1 cellular context compared by ENCODE assay signal in the genomic region with DNA sequence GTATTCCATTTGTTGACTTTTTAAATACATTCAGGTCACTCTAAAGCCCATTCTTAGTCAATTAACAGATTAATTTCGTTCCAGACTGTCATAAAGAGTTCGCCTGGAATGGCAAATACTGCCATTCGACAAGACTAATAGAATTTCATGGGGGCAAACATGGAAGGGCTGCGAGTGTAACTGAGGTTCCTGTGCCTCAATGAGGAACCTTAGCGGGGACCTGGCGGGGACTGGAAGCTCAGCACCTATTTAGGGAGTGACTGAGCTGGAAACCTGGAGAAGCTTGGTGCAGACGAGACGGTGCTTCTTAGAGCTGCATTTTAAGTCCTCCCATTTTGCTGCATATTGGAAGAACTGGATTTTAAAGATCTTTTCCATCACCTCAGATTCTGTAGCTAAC.
TF ChIP-seq lines count a peak whose summit lies in the region.

No MANE protein-coding gene starts in this region.

TF ChIP-seq in GM12878, 131 proteins besides CTCF, POLR2A, EP300 and RAD21 (continued from another document):
- TF ChIP-seq, protein P1, sequence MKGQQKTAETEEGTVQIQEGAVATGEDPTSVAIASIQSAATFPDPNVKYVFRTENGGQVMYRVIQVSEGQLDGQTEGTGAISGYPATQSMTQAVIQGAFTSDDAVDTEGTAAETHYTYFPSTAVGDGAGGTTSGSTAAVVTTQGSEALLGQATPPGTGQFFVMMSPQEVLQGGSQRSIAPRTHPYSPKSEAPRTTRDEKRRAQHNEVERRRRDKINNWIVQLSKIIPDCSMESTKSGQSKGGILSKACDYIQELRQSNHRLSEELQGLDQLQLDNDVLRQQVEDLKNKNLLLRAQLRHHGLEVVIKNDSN (IDR thresholded peaks at IDR 0.05; ENCODE audit: borderline replicate concordance, extremely low read length, insufficient read depth, low read depth, low read length): no peak
- TF ChIP-seq SREBF1 (IDR thresholded peaks at IDR 0.05; ENCODE audit: low read length): no peak
- TF ChIP-seq, protein P2, sequence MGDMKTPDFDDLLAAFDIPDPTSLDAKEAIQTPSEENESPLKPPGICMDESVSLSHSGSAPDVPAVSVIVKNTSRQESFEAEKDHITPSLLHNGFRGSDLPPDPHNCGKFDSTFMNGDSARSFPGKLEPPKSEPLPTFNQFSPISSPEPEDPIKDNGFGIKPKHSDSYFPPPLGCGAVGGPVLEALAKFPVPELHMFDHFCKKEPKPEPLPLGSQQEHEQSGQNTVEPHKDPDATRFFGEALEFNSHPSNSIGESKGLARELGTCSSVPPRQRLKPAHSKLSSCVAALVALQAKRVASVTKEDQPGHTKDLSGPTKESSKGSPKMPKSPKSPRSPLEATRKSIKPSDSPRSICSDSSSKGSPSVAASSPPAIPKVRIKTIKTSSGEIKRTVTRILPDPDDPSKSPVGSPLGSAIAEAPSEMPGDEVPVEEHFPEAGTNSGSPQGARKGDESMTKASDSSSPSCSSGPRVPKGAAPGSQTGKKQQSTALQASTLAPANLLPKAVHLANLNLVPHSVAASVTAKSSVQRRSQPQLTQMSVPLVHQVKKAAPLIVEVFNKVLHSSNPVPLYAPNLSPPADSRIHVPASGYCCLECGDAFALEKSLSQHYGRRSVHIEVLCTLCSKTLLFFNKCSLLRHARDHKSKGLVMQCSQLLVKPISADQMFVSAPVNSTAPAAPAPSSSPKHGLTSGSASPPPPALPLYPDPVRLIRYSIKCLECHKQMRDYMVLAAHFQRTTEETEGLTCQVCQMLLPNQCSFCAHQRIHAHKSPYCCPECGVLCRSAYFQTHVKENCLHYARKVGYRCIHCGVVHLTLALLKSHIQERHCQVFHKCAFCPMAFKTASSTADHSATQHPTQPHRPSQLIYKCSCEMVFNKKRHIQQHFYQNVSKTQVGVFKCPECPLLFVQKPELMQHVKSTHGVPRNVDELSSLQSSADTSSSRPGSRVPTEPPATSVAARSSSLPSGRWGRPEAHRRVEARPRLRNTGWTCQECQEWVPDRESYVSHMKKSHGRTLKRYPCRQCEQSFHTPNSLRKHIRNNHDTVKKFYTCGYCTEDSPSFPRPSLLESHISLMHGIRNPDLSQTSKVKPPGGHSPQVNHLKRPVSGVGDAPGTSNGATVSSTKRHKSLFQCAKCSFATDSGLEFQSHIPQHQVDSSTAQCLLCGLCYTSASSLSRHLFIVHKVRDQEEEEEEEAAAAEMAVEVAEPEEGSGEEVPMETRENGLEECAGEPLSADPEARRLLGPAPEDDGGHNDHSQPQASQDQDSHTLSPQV (IDR thresholded peaks at IDR 0.05): no peak
- TF ChIP-seq, protein P3, sequence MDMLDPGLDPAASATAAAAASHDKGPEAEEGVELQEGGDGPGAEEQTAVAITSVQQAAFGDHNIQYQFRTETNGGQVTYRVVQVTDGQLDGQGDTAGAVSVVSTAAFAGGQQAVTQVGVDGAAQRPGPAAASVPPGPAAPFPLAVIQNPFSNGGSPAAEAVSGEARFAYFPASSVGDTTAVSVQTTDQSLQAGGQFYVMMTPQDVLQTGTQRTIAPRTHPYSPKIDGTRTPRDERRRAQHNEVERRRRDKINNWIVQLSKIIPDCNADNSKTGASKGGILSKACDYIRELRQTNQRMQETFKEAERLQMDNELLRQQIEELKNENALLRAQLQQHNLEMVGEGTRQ (IDR thresholded peaks at IDR 0.05; ENCODE audit: borderline replicate concordance, low read depth, low read length): no peak
- TF ChIP-seq, protein P4, sequence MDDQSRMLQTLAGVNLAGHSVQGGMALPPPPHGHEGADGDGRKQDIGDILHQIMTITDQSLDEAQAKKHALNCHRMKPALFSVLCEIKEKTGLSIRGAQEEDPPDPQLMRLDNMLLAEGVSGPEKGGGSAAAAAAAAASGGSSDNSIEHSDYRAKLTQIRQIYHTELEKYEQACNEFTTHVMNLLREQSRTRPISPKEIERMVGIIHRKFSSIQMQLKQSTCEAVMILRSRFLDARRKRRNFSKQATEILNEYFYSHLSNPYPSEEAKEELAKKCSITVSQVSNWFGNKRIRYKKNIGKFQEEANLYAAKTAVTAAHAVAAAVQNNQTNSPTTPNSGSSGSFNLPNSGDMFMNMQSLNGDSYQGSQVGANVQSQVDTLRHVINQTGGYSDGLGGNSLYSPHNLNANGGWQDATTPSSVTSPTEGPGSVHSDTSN (IDR thresholded peaks at IDR 0.05; ENCODE audit: insufficient replicate concordance, low read depth, low read length): no peak
